In genomic region chr15:68682330-68682729, GRCh38 we compare ENCODE assay signal across 1 cellular context.
TF ChIP-seq lines count a peak whose summit lies in the region.

No MANE protein-coding gene starts in this region.

TF ChIP-seq in HCT116, 20 proteins besides CTCF, POLR2A, EP300 and RAD21 (continued from another document):
- TF ChIP-seq ZBTB33 (IDR thresholded peaks at IDR 0.05; ENCODE audit: extremely low read depth, insufficient replicate concordance, low read length) = no peak
- no peak for TF ChIP-seq REST (IDR thresholded peaks at IDR 0.05; ENCODE audit: low read depth)
- no peak for TF ChIP-seq EZH2phosphoT487 (IDR thresholded peaks at IDR 0.05; ENCODE audit: borderline replicate concordance)
- no peak for TF ChIP-seq ZNF274 (IDR thresholded peaks at IDR 0.05; ENCODE audit: low read depth, low read length)
- TF ChIP-seq TCF7L2 (IDR thresholded peaks at IDR 0.05; ENCODE audit: borderline replicate concordance, extremely low read depth, insufficient read depth, insufficient read length) = no peak
- TF ChIP-seq ELF1 (IDR thresholded peaks at IDR 0.05; ENCODE audit: borderline replicate concordance, low read depth) = no peak
- TF ChIP-seq ZFX (IDR thresholded peaks at IDR 0.05) = no peak
- no peak for TF ChIP-seq SRF (IDR thresholded peaks at IDR 0.05; ENCODE audit: low read depth)
- no peak for TF ChIP-seq FOSL1 (IDR thresholded peaks at IDR 0.05; ENCODE audit: low read depth)
